In genomic region chr7:135523146-135523545, GRCh38 we compare ENCODE assay signal across 31 cellular contexts. TPM values are rescaled to one million over a fixed set of nuclear protein-coding genes. Genes with fewer than 3 reads are reported as not detected.
DNase-seq lines count a peak whose midpoint lies in the region; ATAC-seq, FAIRE-seq and TF ChIP-seq lines count a peak whose summit lies in the region.
"Had no signal": no experiment of that assay in that cellular context is flagged by ENCODE, and none has a peak within 500 bp of the region (broad histone marks: within the 10 kb centered on the region; RNA-seq: fewer than 3 reads in every experiment).

No MANE protein-coding gene starts in this region.

- H2AFZ ChIP-seq in K562 (ENCODE audit: low read depth, low read length): no peak overlapping the region

- H3K9me1 ChIP-seq in K562 (ENCODE audit: control insufficient read depth, insufficient read depth, low read length): no peaks in the 10 kb centered on the region

- no peak overlapping the region for H3K9ac ChIP-seq in K562 (ENCODE audit: insufficient read depth in 1 of 2, low read depth in 2 of 2, low read length in 2 of 2)
- H3K9ac ChIP-seq: BLaER1; BLaER1 treated with 17β-estradiol and CSF1 and Interleukin-3, amounts not matched to agents 10 nM and 100 nM had no signal

- intact Hi-C loops in K562 (cut with micrococcal nuclease): no loop called here

- 71% methylated on average over 1 of the region's 1 CpG for WGBS in K562 (ENCODE audit: insufficient coverage, low coverage, missing lambda C conversion rate)

- in situ Hi-C loops in K562 (cut with MboI): no loop called here

- no peaks in the 10 kb centered on the region for H3K9me3 ChIP-seq in K562 (replicated peaks; ENCODE audit: control insufficient read depth, insufficient read depth, low read depth, low read length)
- H3K9me3 ChIP-seq in Peyer's patch: no peaks in the 10 kb centered on the region
- H3K9me3 ChIP-seq: A549, BE2C, Caco-2 had no signal

- FAIRE-seq in A204.1 (lab: Jason Lieb, UNC): peak; percentile 32
- peak; percentile 37 for FAIRE-seq in G401.6 (lab: Jason Lieb, UNC)
- FAIRE-seq in K562 (lab: Jason Lieb, UNC): no peak
- FAIRE-seq: A549, D721Med had no signal

- TF ChIP-seq POLR2A in K562 (conservative IDR thresholded peaks at IDR 0.05) (no peak), Peyer's patch (IDR thresholded peaks at IDR 0.05) (no peak)

- no peak for TF ChIP-seq EP300 in K562 (IDR thresholded peaks at IDR 0.05; ENCODE audit: low read length)

- H3K4me2 ChIP-seq in K562 (ENCODE audit: insufficient read depth, low read length): no peak overlapping the region
- H3K4me2 ChIP-seq: A549; BLaER1; BLaER1 treated with 17β-estradiol and CSF1 and Interleukin-3, amounts not matched to agents 10 nM and 100 nM had no signal

- H3K27ac ChIP-seq in K562 (ENCODE audit: extremely low read depth, low read depth, low read length): no peak overlapping the region
- no peak overlapping the region for H3K27ac ChIP-seq in Peyer's patch
- H3K27ac ChIP-seq: 22Rv1; A549; BLaER1; BLaER1 treated with 17β-estradiol and CSF1 and Interleukin-3, amounts not matched to agents 10 nM and 100 nM; C4-2B had no signal

- peaks cover 5 to 6% of the 10 kb centered on the region in 2 experiments; a peak in 1 of 5 replicates for H3K27me3 ChIP-seq in K562 (ENCODE audit: control insufficient read depth in 2 of 2, insufficient read depth in 2 of 2, low read length in 2 of 2)
- H3K27me3 ChIP-seq in Peyer's patch: no peaks in the 10 kb centered on the region
- H3K27me3 ChIP-seq: BE2C; BLaER1; BLaER1 treated with 17β-estradiol and CSF1 and Interleukin-3, amounts not matched to agents 10 nM and 100 nM had no signal

- H3K4me3 ChIP-seq in K562 (no peak overlapping the region), Peyer's patch (no peak overlapping the region)
- H3K4me3 ChIP-seq: A549; BLaER1; BLaER1 treated with 17β-estradiol and CSF1 and Interleukin-3, amounts not matched to agents 10 nM and 100 nM had no signal

- no TSS peak for BruUV-seq in K562 (replicated peaks; lab: Mats Ljungman, UMichigan)

- DNase-seq in K562 (ENCODE audit: extremely low read depth in 1 of 4, low spot score in 3 of 4): no peak
- DNase-seq in Peyer's patch: no peak
- no peak for DNase-seq in activated CD4-positive, alpha-beta T cell treated with anti-CD3 and anti-CD28 coated beads for 1 hour
- DNase-seq: 8988T; ACHN; BE2C; C1 segment of cervical spinal cord; Caco-2; Calu3; CD4-positive, alpha-beta memory T cell; CD4-positive, alpha-beta T cell; CD4-positive, CD25-positive, alpha-beta regulatory T cell; CD8-positive, alpha-beta memory T cell; CD8-positive, alpha-beta T cell; COR-L47; DMS 273 treated with DMSO at 0.1 percent for 48 hours; DMS153; DMS53; DMS79; DMS79 treated with DMSO at 0.1 percent for 48 hours; DND-41; EL had no signal

- H3K36me3 ChIP-seq in K562 (ENCODE audit: control insufficient read depth, insufficient read depth, low read length): no peaks in the 10 kb centered on the region
- no peaks in the 10 kb centered on the region for H3K36me3 ChIP-seq in Peyer's patch
- H3K36me3 ChIP-seq: BE2C; BLaER1; BLaER1 treated with 17β-estradiol and CSF1 and Interleukin-3, amounts not matched to agents 10 nM and 100 nM had no signal

- H3K79me2 ChIP-seq in K562 (ENCODE audit: control insufficient read depth, insufficient read depth, low read length): no peaks in the 10 kb centered on the region

- TF ChIP-seq CTCF in K562 (IDR thresholded peaks at IDR 0.05 in 2 of 3, conservative IDR thresholded peaks at IDR 0.05 in 1 of 3; ENCODE audit: insufficient read depth in 2 of 3, low read depth in 1 of 3, low read length in 3 of 3) (no peak), Peyer's patch (IDR thresholded peaks at IDR 0.05) (no peak)

- CTCF ChIA-PET in K562 (lab: Yijun Ruan, JAX; ENCODE audit: low intra/inter-chr PET ratio): no interaction called here

- peaks cover 12% of the 10 kb centered on the region in 2 experiments; a peak in 4 of 5 replicates for H3K4me1 ChIP-seq in K562 (replicated peaks in 1 of 2; ENCODE audit: control insufficient read depth in 2 of 2, insufficient read depth in 2 of 2, low read length in 2 of 2)
- H3K4me1 ChIP-seq in Peyer's patch: no peaks in the 10 kb centered on the region
- H3K4me1 ChIP-seq: BE2C; BLaER1; BLaER1 treated with 17β-estradiol and CSF1 and Interleukin-3, amounts not matched to agents 10 nM and 100 nM had no signal

- POLR2A ChIA-PET in K562 (lab: Yijun Ruan, JAX): interaction anchor here (0.5 to 3.2 kb wide), 5 partner anchors 10 to 601 kb away, joined by 3 to 9 read pairs (median 3); no protein-coding TSS in a partner anchor

- no peaks in the 10 kb centered on the region for H4K20me1 ChIP-seq in K562 (replicated peaks; ENCODE audit: control insufficient read depth, insufficient read depth, low read length)
- H4K20me1 ChIP-seq: BLaER1; BLaER1 treated with 17β-estradiol and CSF1 and Interleukin-3, amounts not matched to agents 10 nM and 100 nM had no signal

- no peak for TF ChIP-seq RAD21 in K562 (CRISPR knock-in tag; conservative IDR thresholded peaks at IDR 0.05 in 1 of 2, IDR thresholded peaks at IDR 0.05 in 1 of 2)

- ATAC-seq in K562: no peak
- no peak for ATAC-seq in GM18861 (IDR thresholded peaks at IDR 0.05; ENCODE audit: unreplicated experiment)
- ATAC-seq: A549; CD8-positive, alpha-beta T cell had no signal

TF ChIP-seq in K562, 482 proteins besides CTCF, POLR2A, EP300 and RAD21:
- TF ChIP-seq TRIM24 (IDR thresholded peaks at IDR 0.05) (no peak), NR1H2 (CRISPR knock-in tag; IDR thresholded peaks at IDR 0.05) (no peak), SP2 (IDR thresholded peaks at IDR 0.05; ENCODE audit: extremely low read depth, low read depth, low read length, poor library complexity, severe bottlenecking) (no peak), BHLHE40 (IDR thresholded peaks at IDR 0.05; ENCODE audit: low read length) (no peak), ZNF507 (tag; conservative IDR thresholded peaks at IDR 0.05) (peak; percentile 91)

RNA-seq across cellular contexts. Expression of gene CNOT4, which starts 13.2 kb away (rescaled TPM):
- total RNA-seq in K562 (2011; cell fraction: chromatin; rRNA removed; ENCODE audit: low replicate concordance): 34.7 and 77.7 TPM in 2 replicates
- total RNA-seq in K562 (2011; cell fraction: nucleolus; rRNA removed): 11.2 and 14.3 TPM in 2 replicates
- 24.0 and 38.1 TPM in 2 replicates for total RNA-seq in K562 (2011; cell fraction: nucleoplasm; rRNA removed)
- total RNA-seq in K562 (2014; rRNA removed): 12.9 and 15.4 TPM in 2 replicates
- 14.6 and 16.2 TPM in 2 replicates for total RNA-seq in K562 (2014; rRNA removed; fragmentation: Illumina TruSeq; extraction: Trizol)
- total RNA-seq in K562 (2015; rRNA removed; fragmentation: Illumina TruSeq; extraction: Trizol): 15.5 and 17.1 TPM in 2 replicates
- total RNA-seq in K562 (2021): 21.1 and 21.6 TPM in 2 replicates
- polyA plus RNA-seq in K562 (2011; rRNA removed): 15.4 and 21.5 TPM in 2 replicates
- 9.1 and 15.4 TPM in 2 replicates for polyA plus RNA-seq in K562 (2011; cell fraction: cytosol; rRNA removed)
- polyA plus RNA-seq in K562 (2011; cell fraction: nucleus; rRNA removed): 22.9 and 31.3 TPM in 2 replicates
- polyA plus RNA-seq in K562 (2012): 12.5 and 13.2 TPM in 2 replicates
- 16.7 and 19.8 TPM in 2 replicates for polyA plus RNA-seq in K562 (2014; fragmentation: Illumina TruSeq; extraction: Trizol)
- 10 to 100 TPM; 12.6 to 24.1 TPM for polyA plus RNA-seq in K562 (2014; fragmentation: Nextera tagmentation; extraction: Ambion mirVana)
- 8.6 and 10.0 TPM in 2 replicates for polyA plus RNA-seq in K562 (2014; rRNA removed)
- 27.1 and 39.5 TPM in 2 replicates for polyA minus RNA-seq in K562 (2011; rRNA and poly(A)+ RNA removed)
- 12.0 and 15.1 TPM in 2 replicates for polyA minus RNA-seq in K562 (2011; cell fraction: cytosol; rRNA and poly(A)+ RNA removed)
- 33.5 and 57.2 TPM in 2 replicates for polyA minus RNA-seq in K562 (2011; cell fraction: nucleus; rRNA and poly(A)+ RNA removed)
- total RNA-seq in Peyer's patch: 10 to 100 TPM; 20.2 to 35.5 (median 24.1) TPM

RNA-seq across cellular contexts. Expression of gene NUP205, which starts 34.6 kb away (rescaled TPM):
- total RNA-seq in K562 (2011; cell fraction: chromatin; rRNA removed; ENCODE audit: low replicate concordance): 153 and 257 TPM in 2 replicates
- total RNA-seq in K562 (2011; cell fraction: nucleolus; rRNA removed): 115 and 121 TPM in 2 replicates
- total RNA-seq in K562 (2011; cell fraction: nucleoplasm; rRNA removed): 137 and 140 TPM in 2 replicates
- total RNA-seq in K562 (2014; rRNA removed): 158 and 190 TPM in 2 replicates
- 234 and 257 TPM in 2 replicates for total RNA-seq in K562 (2014; rRNA removed; fragmentation: Illumina TruSeq; extraction: Trizol)
- total RNA-seq in K562 (2015; rRNA removed; fragmentation: Illumina TruSeq; extraction: Trizol): 224 and 249 TPM in 2 replicates
- 221 and 223 TPM in 2 replicates for total RNA-seq in K562 (2021)
- 246 and 282 TPM in 2 replicates for polyA plus RNA-seq in K562 (2011; rRNA removed)
- 165 and 255 TPM in 2 replicates for polyA plus RNA-seq in K562 (2011; cell fraction: cytosol; rRNA removed)
- polyA plus RNA-seq in K562 (2011; cell fraction: nucleus; rRNA removed): 241 and 274 TPM in 2 replicates
- polyA plus RNA-seq in K562 (2012): 96.9 and 118 TPM in 2 replicates
- 177 and 193 TPM in 2 replicates for polyA plus RNA-seq in K562 (2014; fragmentation: Illumina TruSeq; extraction: Trizol)
- 100 to 1,000 TPM; 101 to 182 TPM for polyA plus RNA-seq in K562 (2014; fragmentation: Nextera tagmentation; extraction: Ambion mirVana)
- 167 and 174 TPM in 2 replicates for polyA plus RNA-seq in K562 (2014; rRNA removed)
- 496 and 535 TPM in 2 replicates for polyA minus RNA-seq in K562 (2011; rRNA and poly(A)+ RNA removed)
- polyA minus RNA-seq in K562 (2011; cell fraction: cytosol; rRNA and poly(A)+ RNA removed): 181 and 200 TPM in 2 replicates
- 130 and 268 TPM in 2 replicates for polyA minus RNA-seq in K562 (2011; cell fraction: nucleus; rRNA and poly(A)+ RNA removed)
- total RNA-seq in Peyer's patch: 10 to 100 TPM; 19.4 to 51.2 (median 23.3) TPM
